Comparison of ENCODE assay signal across 8 cellular contexts in the genomic region with DNA sequence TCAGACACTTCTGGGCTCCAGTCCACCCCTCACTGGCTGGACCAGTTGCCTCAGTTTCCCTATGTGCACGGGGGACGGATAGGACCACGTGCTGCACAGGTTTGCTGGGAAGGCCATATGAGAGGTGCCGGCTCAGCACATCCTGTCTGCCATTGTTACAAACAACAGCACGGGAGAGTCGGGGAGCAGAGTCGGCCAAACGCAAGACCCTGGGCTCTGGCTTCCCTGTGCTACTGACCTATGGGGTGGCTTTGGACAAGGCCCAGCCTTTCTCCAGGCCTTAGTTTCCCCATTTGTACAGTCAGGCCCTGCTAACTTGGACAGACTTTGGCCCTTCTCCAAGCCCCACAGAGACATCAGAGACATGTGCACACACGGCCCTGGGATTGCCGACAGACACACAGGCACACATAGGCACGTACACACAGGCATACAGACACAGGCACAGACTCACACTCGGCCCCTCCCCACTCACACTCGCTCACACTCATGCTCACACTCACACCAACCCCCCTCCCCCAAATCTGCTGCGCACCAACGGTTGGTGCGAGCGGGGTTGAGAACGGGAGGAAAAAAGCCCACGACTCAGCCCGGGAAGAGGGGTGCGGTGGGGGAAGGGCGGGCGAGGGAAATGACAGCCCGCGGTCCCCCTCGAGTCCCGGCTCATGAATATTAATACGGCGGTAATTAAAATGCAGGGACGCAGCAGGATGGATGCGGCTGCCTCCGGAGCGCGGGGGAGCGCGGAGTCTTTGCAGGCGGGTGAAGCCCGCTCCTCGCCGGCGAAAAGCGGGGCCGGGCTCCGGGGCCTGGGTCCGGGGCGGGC.
DNase-seq lines count a peak whose midpoint lies in the region; ATAC-seq, FAIRE-seq and TF ChIP-seq lines count a peak whose summit lies in the region.

No MANE protein-coding gene starts in this region.

- H3K4me1 ChIP-seq in ectodermal cell (ENCODE audit: control insufficient read depth, insufficient read depth, low read length) (peaks cover 40% of the 10 kb centered on the region), mesodermal cell (ENCODE audit: control insufficient read depth, insufficient read depth, low read length, poor library complexity, severe bottlenecking) (peaks cover 69% of the 10 kb centered on the region)

- H3K4me1 Mint-ChIP-seq in WTC11, result peaks cover 53% of the 10 kb centered on the region
- peaks cover 41 to 59% of the 10 kb centered on the region in 2 donors for H3K4me1 Mint-ChIP-seq in stimulated activated naive B cell treated with anti-CD40 and anti-IgM and Interleukin-4, amounts not matched to agents 10 μg/mL and 1 μg/mL and 100 μg/mL, for 72 hours

- H3K9me3 Mint-ChIP-seq in WTC11, result no peaks in the 10 kb centered on the region
- no peaks in the 10 kb centered on the region for H3K9me3 Mint-ChIP-seq in stimulated activated naive B cell treated with anti-CD40 and anti-IgM and Interleukin-4, amounts not matched to agents 10 μg/mL and 1 μg/mL and 100 μg/mL, for 72 hours

- no peak for TF ChIP-seq POLR2A in GM12891 (IDR thresholded peaks at IDR 0.05; ENCODE audit: low read depth, low read length)

- H3K36me3 Mint-ChIP-seq in WTC11, result no peaks in the 10 kb centered on the region
- peaks cover 21 to 26% of the 10 kb centered on the region in 2 donors for H3K36me3 Mint-ChIP-seq in stimulated activated naive B cell treated with anti-CD40 and anti-IgM and Interleukin-4, amounts not matched to agents 10 μg/mL and 1 μg/mL and 100 μg/mL, for 72 hours

- H3K27me3 Mint-ChIP-seq in WTC11 (ENCODE audit: low read depth), result peaks cover 91% of the 10 kb centered on the region
- peaks cover 0 to 17% of the 10 kb centered on the region in 2 donors for H3K27me3 Mint-ChIP-seq in stimulated activated naive B cell treated with anti-CD40 and anti-IgM and Interleukin-4, amounts not matched to agents 10 μg/mL and 1 μg/mL and 100 μg/mL, for 72 hours

- H3K36me3 ChIP-seq in ectodermal cell (ENCODE audit: control insufficient read depth, insufficient read depth, low read length) (no peaks in the 10 kb centered on the region), mesodermal cell (ENCODE audit: control insufficient read depth, insufficient read depth, low read length) (peaks cover 8% of the 10 kb centered on the region)

- CTCF ChIA-PET in WTC11 (lab: Charles Lee), result no interaction called here

- DNase-seq in GM12891 (ENCODE audit: insufficient read length, low spot score), result no peak
- DNase-seq in HL-60 (ENCODE audit: low read depth in 1 of 2, low spot score in 1 of 2), result peak in 1 of 2 experiments; percentile 11
- DNase-seq in WTC11 (ENCODE audit: low spot score), result peak; percentile 57
- DNase-seq in stimulated activated naive B cell treated with anti-CD40 and anti-IgM and Interleukin-4, amounts not matched to agents 10 μg/mL and 1 μg/mL and 100 μg/mL, for 72 hours, result no peak

- TF ChIP-seq CTCF in HL-60 (IDR thresholded peaks at IDR 0.05; ENCODE audit: insufficient read depth, low read length) (no peak), WTC11 (IDR thresholded peaks at IDR 0.05) (no peak)

- H3K4me3 ChIP-seq in HL-60 (replicated peaks; ENCODE audit: insufficient read depth, low read length) (peak overlapping the region; percentile 25), ectodermal cell (ENCODE audit: insufficient read depth, low read depth, low read length) (peak overlapping the region; percentile 25), mesodermal cell (ENCODE audit: extremely low read depth, insufficient read depth, low read length, poor library complexity, severe bottlenecking) (peak overlapping the region; percentile 42)

- 18 to 20% methylated on average over 45 to 46 of the region's 46 CpGs for WGBS in ectodermal cell, 2 experiments
- WGBS in mesodermal cell (ENCODE audit: insufficient coverage in 2 of 2), 2 experiments, result 17% methylated on average over 31 to 39 of the region's 46 CpGs

- FAIRE-seq in GM12891 (lab: Jason Lieb, UNC), result no peak

- no peaks in the 10 kb centered on the region for H3K27me3 ChIP-seq in HL-60 (ENCODE audit: insufficient read depth, poor library complexity, severe bottlenecking)
- H3K27me3 ChIP-seq in ectodermal cell (ENCODE audit: control insufficient read depth, insufficient read depth, low read length, poor library complexity, severe bottlenecking), result peaks cover 20% of the 10 kb centered on the region

- H3K9me3 ChIP-seq in ectodermal cell (ENCODE audit: control insufficient read depth, low read length), result no peaks in the 10 kb centered on the region
- no peaks in the 10 kb centered on the region for H3K9me3 ChIP-seq in mesodermal cell (ENCODE audit: control insufficient read depth, low read length)

- ATAC-seq in WTC11 (peak; percentile 7), HG03469 (IDR thresholded peaks at IDR 0.05; ENCODE audit: unreplicated experiment) (no peak), GM19023 (IDR thresholded peaks at IDR 0.05; ENCODE audit: unreplicated experiment) (no peak)
- ATAC-seq in stimulated activated naive B cell treated with anti-CD40 and anti-IgM and Interleukin-4, amounts not matched to agents 10 μg/mL and 1 μg/mL and 100 μg/mL, for 72 hours (replicated peaks), result peak; percentile 35 to 38

- peak overlapping the region; percentile 86 for H3K27ac ChIP-seq in HL-60 (replicated peaks)
- peak overlapping the region; percentile 20 for H3K27ac ChIP-seq in ectodermal cell (ENCODE audit: insufficient read depth, low read depth, low read length, poor library complexity, severe bottlenecking)
- H3K27ac ChIP-seq in mesodermal cell (ENCODE audit: low read depth, low read length, severe bottlenecking), result peak overlapping the region; percentile 98

- H3K27ac Mint-ChIP-seq in WTC11, result no peak overlapping the region
- H3K27ac Mint-ChIP-seq in stimulated activated naive B cell treated with anti-CD40 and anti-IgM and Interleukin-4, amounts not matched to agents 10 μg/mL and 1 μg/mL and 100 μg/mL, for 72 hours, result peak overlapping the region; percentile 98

- POLR2A ChIA-PET in WTC11 (lab: Charles Lee), result no interaction called here

- peak overlapping the region; percentile 65 for H3K4me3 Mint-ChIP-seq in WTC11
- peak overlapping the region; percentile 69 to 90 for H3K4me3 Mint-ChIP-seq in stimulated activated naive B cell treated with anti-CD40 and anti-IgM and Interleukin-4, amounts not matched to agents 10 μg/mL and 1 μg/mL and 100 μg/mL, for 72 hours

TF ChIP-seq in GM12891, 5 proteins besides CTCF, POLR2A, EP300 and RAD21:
- TF ChIP-seq PAX5 (IDR thresholded peaks at IDR 0.05; ENCODE audit: insufficient read depth, low read length, severe bottlenecking), result no peak
- TF ChIP-seq POU2F2 (IDR thresholded peaks at IDR 0.05; ENCODE audit: low read depth, low read length), result peak; percentile 46; the same call in 1 of the 2 replicates

TF ChIP-seq in WTC11, 78 proteins besides CTCF, POLR2A, EP300 and RAD21 (continues in another document):
- TF ChIP-seq, protein P1, sequence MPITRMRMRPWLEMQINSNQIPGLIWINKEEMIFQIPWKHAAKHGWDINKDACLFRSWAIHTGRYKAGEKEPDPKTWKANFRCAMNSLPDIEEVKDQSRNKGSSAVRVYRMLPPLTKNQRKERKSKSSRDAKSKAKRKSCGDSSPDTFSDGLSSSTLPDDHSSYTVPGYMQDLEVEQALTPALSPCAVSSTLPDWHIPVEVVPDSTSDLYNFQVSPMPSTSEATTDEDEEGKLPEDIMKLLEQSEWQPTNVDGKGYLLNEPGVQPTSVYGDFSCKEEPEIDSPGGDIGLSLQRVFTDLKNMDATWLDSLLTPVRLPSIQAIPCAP (CRISPR knock-in tag; IDR thresholded peaks at IDR 0.05), result no peak
- TF ChIP-seq, protein P2, sequence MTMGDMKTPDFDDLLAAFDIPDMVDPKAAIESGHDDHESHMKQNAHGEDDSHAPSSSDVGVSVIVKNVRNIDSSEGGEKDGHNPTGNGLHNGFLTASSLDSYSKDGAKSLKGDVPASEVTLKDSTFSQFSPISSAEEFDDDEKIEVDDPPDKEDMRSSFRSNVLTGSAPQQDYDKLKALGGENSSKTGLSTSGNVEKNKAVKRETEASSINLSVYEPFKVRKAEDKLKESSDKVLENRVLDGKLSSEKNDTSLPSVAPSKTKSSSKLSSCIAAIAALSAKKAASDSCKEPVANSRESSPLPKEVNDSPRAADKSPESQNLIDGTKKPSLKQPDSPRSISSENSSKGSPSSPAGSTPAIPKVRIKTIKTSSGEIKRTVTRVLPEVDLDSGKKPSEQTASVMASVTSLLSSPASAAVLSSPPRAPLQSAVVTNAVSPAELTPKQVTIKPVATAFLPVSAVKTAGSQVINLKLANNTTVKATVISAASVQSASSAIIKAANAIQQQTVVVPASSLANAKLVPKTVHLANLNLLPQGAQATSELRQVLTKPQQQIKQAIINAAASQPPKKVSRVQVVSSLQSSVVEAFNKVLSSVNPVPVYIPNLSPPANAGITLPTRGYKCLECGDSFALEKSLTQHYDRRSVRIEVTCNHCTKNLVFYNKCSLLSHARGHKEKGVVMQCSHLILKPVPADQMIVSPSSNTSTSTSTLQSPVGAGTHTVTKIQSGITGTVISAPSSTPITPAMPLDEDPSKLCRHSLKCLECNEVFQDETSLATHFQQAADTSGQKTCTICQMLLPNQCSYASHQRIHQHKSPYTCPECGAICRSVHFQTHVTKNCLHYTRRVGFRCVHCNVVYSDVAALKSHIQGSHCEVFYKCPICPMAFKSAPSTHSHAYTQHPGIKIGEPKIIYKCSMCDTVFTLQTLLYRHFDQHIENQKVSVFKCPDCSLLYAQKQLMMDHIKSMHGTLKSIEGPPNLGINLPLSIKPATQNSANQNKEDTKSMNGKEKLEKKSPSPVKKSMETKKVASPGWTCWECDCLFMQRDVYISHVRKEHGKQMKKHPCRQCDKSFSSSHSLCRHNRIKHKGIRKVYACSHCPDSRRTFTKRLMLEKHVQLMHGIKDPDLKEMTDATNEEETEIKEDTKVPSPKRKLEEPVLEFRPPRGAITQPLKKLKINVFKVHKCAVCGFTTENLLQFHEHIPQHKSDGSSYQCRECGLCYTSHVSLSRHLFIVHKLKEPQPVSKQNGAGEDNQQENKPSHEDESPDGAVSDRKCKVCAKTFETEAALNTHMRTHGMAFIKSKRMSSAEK (CRISPR knock-in tag; IDR thresholded peaks at IDR 0.05; ENCODE audit: borderline replicate concordance), result no peak
- TF ChIP-seq ZNF232 (CRISPR knock-in tag; IDR thresholded peaks at IDR 0.05) (no peak), NFE2L1 (CRISPR knock-in tag; IDR thresholded peaks at IDR 0.05) (no peak), SMAD3 (CRISPR knock-in tag; IDR thresholded peaks at IDR 0.05; ENCODE audit: borderline replicate concordance) (no peak)

Comparison
In these comparisons a context has a peak if more than half of its experiments do, and no peak if none do; other contexts are left out.
1. H3K27ac ChIP-seq: peak in every context shown above with its lines; median percentile 98 in mesodermal cell; 86 in HL-60; 20 in ectodermal cell.
2. ATAC-seq: peak in WTC11 (single experiment) and stimulated activated naive B cell treated with anti-CD40 and anti-IgM and Interleukin-4, amounts not matched to agents 10 μg/mL and 1 μg/mL and 100 μg/mL, for 72 hours (2 of 2); none in HG03469 (single experiment) and GM19023 (single experiment).
3. Peak in every context shown above with its lines, with median percentiles within 50 percentile points of each other: H3K4me3 ChIP-seq.